In genomic region chr6:109893606-109894005, GRCh38 we compare ENCODE assay signal across 17 cellular contexts.
DNase-seq lines count a peak whose midpoint lies in the region; ATAC-seq and TF ChIP-seq lines count a peak whose summit lies in the region.
"Had no signal": no experiment of that assay in that cellular context is flagged by ENCODE, and none has a peak within 500 bp of the region (broad histone marks: within the 10 kb centered on the region; RNA-seq: fewer than 3 reads in every experiment).

No MANE protein-coding gene starts in this region.

- no peak for TF ChIP-seq EP300 in upper lobe of left lung (IDR thresholded peaks at IDR 0.05)

- 91 to 98% (median 92%) methylated on average over 4 of the region's 4 CpGs for WGBS in heart left ventricle, 4 donors
- WGBS in upper lobe of left lung, 2 donors: 89 to 97% methylated on average over 3 to 4 of the region's 4 CpGs

- peak overlapping the region; percentile 27 for H3K27ac ChIP-seq in left ventricle myocardium inferior (replicated peaks)
- peak overlapping the region in 4 of 12 donors; percentile 12 to 86 (median 18) for H3K27ac ChIP-seq in heart left ventricle
- H3K27ac ChIP-seq in duodenal mucosa (ENCODE audit: low read depth, low read length): no peak overlapping the region
- peak overlapping the region; percentile 68 to 83 (median 77) for H3K27ac ChIP-seq in upper lobe of left lung
- no peak overlapping the region for H3K27ac ChIP-seq in brain microvascular endothelial cell
- H3K27ac ChIP-seq: gastrocnemius medialis, uterus had no signal

- H3K9me3 ChIP-seq in left ventricle myocardium inferior (replicated peaks) (no peaks in the 10 kb centered on the region), heart left ventricle (no peaks in the 10 kb centered on the region), duodenal mucosa (ENCODE audit: control insufficient read depth in 1 of 2, low read length in 2 of 2) (no peaks in the 10 kb centered on the region), upper lobe of left lung (no peaks in the 10 kb centered on the region)
- H3K9me3 ChIP-seq: gastrocnemius medialis, uterus had no signal

- peaks cover 34% of the 10 kb centered on the region for H3K4me1 Mint-ChIP-seq in mesothelial cell of epicardium

- no peak for ATAC-seq in heart left ventricle
- ATAC-seq in upper lobe of left lung (ENCODE audit: low FRiP score in 2 of 2): no peak
- ATAC-seq: gastrocnemius medialis; stimulated activated naive CD8-positive, alpha-beta T cell treated with anti-CD3 and anti-CD28 coated beads, Interleukin-15, Interleukin-2, amounts not matched to agents 100 U/mL and 50 U/mL, for 24 hours had no signal

- peaks cover 7% of the 10 kb centered on the region for H3K36me3 Mint-ChIP-seq in mesothelial cell of epicardium
- H3K36me3 Mint-ChIP-seq: natural killer cell had no signal

- no peak overlapping the region for H3K4me3 ChIP-seq in left ventricle myocardium inferior
- H3K4me3 ChIP-seq in heart left ventricle: no peak overlapping the region
- H3K4me3 ChIP-seq in duodenal mucosa (ENCODE audit: low read depth in 1 of 2, low read length in 2 of 2): peak overlapping the region; percentile 20 to 42
- H3K4me3 ChIP-seq in upper lobe of left lung: no peak overlapping the region
- H3K4me3 ChIP-seq in brain microvascular endothelial cell (ENCODE audit: low read depth, low read length): no peak overlapping the region
- H3K4me3 ChIP-seq: gastrocnemius medialis, lung, uterus had no signal

- peak overlapping the region; percentile 78 for H3K27ac Mint-ChIP-seq in mesothelial cell of epicardium
- H3K27ac Mint-ChIP-seq: natural killer cell had no signal

- H3K36me3 ChIP-seq in left ventricle myocardium inferior: no peaks in the 10 kb centered on the region
- no peaks in the 10 kb centered on the region for H3K36me3 ChIP-seq in heart left ventricle
- no peaks in the 10 kb centered on the region for H3K36me3 ChIP-seq in duodenal mucosa (ENCODE audit: control insufficient read depth in 1 of 2, insufficient read depth in 2 of 2, low read length in 2 of 2)
- no peaks in the 10 kb centered on the region for H3K36me3 ChIP-seq in upper lobe of left lung
- no peaks in the 10 kb centered on the region for H3K36me3 ChIP-seq in brain microvascular endothelial cell (replicated peaks)
- H3K36me3 ChIP-seq: gastrocnemius medialis, uterus had no signal

- peaks cover 8% of the 10 kb centered on the region for H3K27me3 ChIP-seq in left ventricle myocardium inferior (ENCODE audit: low read depth)
- no peaks in the 10 kb centered on the region for H3K27me3 ChIP-seq in heart left ventricle
- no peaks in the 10 kb centered on the region for H3K27me3 ChIP-seq in duodenal mucosa (ENCODE audit: control insufficient read depth in 1 of 2, insufficient read depth in 2 of 2, low read length in 2 of 2)
- H3K27me3 ChIP-seq in upper lobe of left lung: no peaks in the 10 kb centered on the region
- H3K27me3 ChIP-seq in brain microvascular endothelial cell (replicated peaks): no peaks in the 10 kb centered on the region
- H3K27me3 ChIP-seq: gastrocnemius medialis, uterus had no signal

- TF ChIP-seq POLR2A in heart left ventricle (IDR thresholded peaks at IDR 0.05) (no peak), upper lobe of left lung (IDR thresholded peaks at IDR 0.05) (no peak)

- no peaks in the 10 kb centered on the region for H3K4me1 ChIP-seq in left ventricle myocardium inferior
- H3K4me1 ChIP-seq in heart left ventricle: peaks cover 0 to 27% (median 0%) of the 10 kb centered on the region in 12 donors
- H3K4me1 ChIP-seq in duodenal mucosa (ENCODE audit: control insufficient read depth in 1 of 2, insufficient read depth in 2 of 2, low read length in 2 of 2): peaks cover 12 to 16% of the 10 kb centered on the region in 2 donors
- H3K4me1 ChIP-seq in upper lobe of left lung: peaks cover 6 to 21% (median 10%) of the 10 kb centered on the region in 4 donors
- H3K4me1 ChIP-seq: gastrocnemius medialis, uterus had no signal

- H3K27me3 Mint-ChIP-seq in mesothelial cell of epicardium (ENCODE audit: low read depth): no peaks in the 10 kb centered on the region

- no peak overlapping the region for H3K4me3 Mint-ChIP-seq in mesothelial cell of epicardium
- H3K4me3 Mint-ChIP-seq: natural killer cell had no signal

- TF ChIP-seq CTCF in left ventricle myocardium inferior (IDR thresholded peaks at IDR 0.05; ENCODE audit: borderline replicate concordance) (no peak), heart left ventricle (IDR thresholded peaks at IDR 0.05) (no peak), mesothelial cell of epicardium (IDR thresholded peaks at IDR 0.05; ENCODE audit: unreplicated experiment) (no peak), upper lobe of left lung (IDR thresholded peaks at IDR 0.05) (no peak), brain microvascular endothelial cell (IDR thresholded peaks at IDR 0.05; ENCODE audit: low read depth, low read length, missing control alignments) (no peak)

- no peak for DNase-seq in left ventricle myocardium inferior
- DNase-seq in heart left ventricle: no peak
- DNase-seq in mesothelial cell of epicardium (ENCODE audit: low spot score in 2 of 2, unreplicated experiment in 2 of 2): no peak
- no peak for DNase-seq in upper lobe of left lung
- no peak for DNase-seq in brain microvascular endothelial cell
- DNase-seq in cardiac septum (ENCODE audit: low spot score): no peak
- DNase-seq in OCI-M2 (lab: John Stamatoyannopoulos, UW; ENCODE audit: unreplicated experiment): no peak
- DNase-seq: activated CD4-positive, CD25-positive, alpha-beta regulatory T cell; cerebellar nuclear complex; gastrocnemius medialis; natural killer cell; stimulated activated CD4-positive, alpha-beta T cell treated with anti-CD3 and anti-CD28 coated beads, Interleukin-15, amount 100 ng/mL, for 24 hours; stimulated activated naive CD8-positive, alpha-beta T cell treated with anti-CD3 and anti-CD28 coated beads, Interleukin-15, Interleukin-2, amounts not matched to agents 100 U/mL and 50 U/mL, for 24 hours; T-helper 2 cell; uterus had no signal

- in situ Hi-C loops in brain microvascular endothelial cell (cut with HindIII; ENCODE audit: low pct_ligation_motif_present, low sequenced_read_pairs): no loop called here

- no peak overlapping the region for H3K9ac ChIP-seq in duodenal mucosa (ENCODE audit: low read depth in 1 of 2, low read length in 2 of 2)

- H3K9me3 Mint-ChIP-seq in mesothelial cell of epicardium: peaks cover 14% of the 10 kb centered on the region
- H3K9me3 Mint-ChIP-seq: natural killer cell had no signal

- intact Hi-C loops in left ventricle myocardium inferior (cut with micrococcal nuclease): no loop called here
- intact Hi-C loops in heart left ventricle (cut with DNase I): no loop called here
- intact Hi-C loops in cardiac septum (cut with DNase I): no loop called here

Comparison
In these comparisons a context has a peak if more than half of its experiments do, and no peak if none do; other contexts are left out.
1. H3K27ac ChIP-seq: peak in left ventricle myocardium inferior (single experiment) and upper lobe of left lung (4 of 4); none in duodenal mucosa (single experiment) and brain microvascular endothelial cell (single experiment).
2. H3K4me3 ChIP-seq: peak in duodenal mucosa (2 of 2); none in left ventricle myocardium inferior (single experiment), heart left ventricle (0 of 12), upper lobe of left lung (0 of 4) and brain microvascular endothelial cell (single experiment).